ENCODE assay signal across 22 cellular contexts in the genomic region with DNA sequence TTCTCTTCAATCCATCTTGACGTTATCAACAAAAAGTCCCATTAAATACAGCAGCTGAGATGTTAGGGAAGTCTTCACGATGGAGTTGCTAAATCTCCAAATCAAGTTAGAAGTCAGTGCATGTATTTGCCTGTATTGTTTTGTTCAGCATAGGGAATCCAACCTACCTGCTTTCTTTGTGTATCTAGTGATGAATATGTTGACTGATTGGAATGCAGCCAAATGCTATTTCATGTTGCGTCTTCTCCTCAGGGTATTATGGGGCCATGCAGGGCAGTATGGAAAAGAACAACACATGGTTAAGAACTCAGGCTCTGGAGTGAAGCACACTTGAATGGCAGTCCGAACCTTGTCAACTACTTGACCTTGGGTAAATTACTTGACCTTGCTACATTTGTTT.
DNase-seq lines count a peak whose midpoint lies in the region; ATAC-seq, FAIRE-seq and TF ChIP-seq lines count a peak whose summit lies in the region.
"Had no signal": no experiment of that assay in that cellular context is flagged by ENCODE, and none has a peak within 500 bp of the region (broad histone marks: within the 10 kb centered on the region; RNA-seq: fewer than 3 reads in every experiment).

No MANE protein-coding gene starts in this region.

- no peaks in the 10 kb centered on the region for H3K36me3 ChIP-seq in Panc1 (ENCODE audit: control insufficient read depth, insufficient read depth, low read length)
- no peaks in the 10 kb centered on the region for H3K36me3 ChIP-seq in kidney (ENCODE audit: control insufficient read depth in 1 of 2, insufficient read depth in 2 of 2, low read length in 2 of 2)
- H3K36me3 ChIP-seq: BLaER1, SJCRH30 had no signal

- H3K36me3 Mint-ChIP-seq in type B pancreatic cell = no peaks in the 10 kb centered on the region
- H3K36me3 Mint-ChIP-seq in mesothelial cell of epicardium = peaks cover 4% of the 10 kb centered on the region
- H3K36me3 Mint-ChIP-seq: activated naive CD4-positive, alpha-beta T cell treated with anti-CD3 and anti-CD28 coated beads, Interleukin-2, amount 10 ng/mL, durations not matched to agents 7 days and 5 days; WTC11 had no signal

- H3K27me3 ChIP-seq in Panc1 (ENCODE audit: control insufficient read depth, insufficient read depth, low read length) = no peaks in the 10 kb centered on the region
- H3K27me3 ChIP-seq: BLaER1, SJCRH30, testis had no signal

- BruUV-seq in Panc1 (replicated peaks; lab: Mats Ljungman, UMichigan) = no TSS peak

- FAIRE-seq in kidney (lab: Jason Lieb, UNC) = no peak
- FAIRE-seq: A549 had no signal

- in situ Hi-C loops in Panc1 (cut with HindIII; ENCODE audit: low pct_unique_long_range_greater_than_20kb, low sequenced_read_pairs) = no loop called here

- H3K9me3 Mint-ChIP-seq in type B pancreatic cell (peaks cover 9% of the 10 kb centered on the region), mesothelial cell of epicardium (peaks cover 4% of the 10 kb centered on the region)

- CTCF ChIA-PET in Panc1 (lab: Charles Lee) = no interaction called here

- intact Hi-C loops in Panc1 (cut with micrococcal nuclease; ENCODE audit: unreplicated experiment) = no loop called here
- intact Hi-C loops in kidney (cut with DNase I) = no loop called here

- peak overlapping the region; percentile 7 for H3K4me3 Mint-ChIP-seq in type B pancreatic cell
- no peak overlapping the region for H3K4me3 Mint-ChIP-seq in mesothelial cell of epicardium
- H3K4me3 Mint-ChIP-seq: activated CD8-positive, alpha-beta T cell treated with anti-CD3 and anti-CD28 coated beads for 36 hours; activated naive CD4-positive, alpha-beta T cell treated with anti-CD3 and anti-CD28 coated beads, Interleukin-2, amount 10 ng/mL, durations not matched to agents 7 days and 5 days; activated T-cell treated with anti-CD3 and anti-CD28 coated beads, Interleukin-2, amount 50 U/mL, for 4 hours; endodermal cell; WTC11 had no signal

- ATAC-seq in Panc1 = no peak
- ATAC-seq in SK-N-SH treated with all-trans-retinoic acid at 6 μM for 48 hours = no peak
- ATAC-seq: A549; activated CD8-positive, alpha-beta T cell treated with anti-CD3 and anti-CD28 coated beads for 36 hours; activated T-cell treated with anti-CD3 and anti-CD28 coated beads, Interleukin-2, amount 50 U/mL, for 4 hours; psoas muscle; WTC11 had no signal

- H3K27ac Mint-ChIP-seq in type B pancreatic cell (peak overlapping the region; percentile 15), mesothelial cell of epicardium (no peak overlapping the region)
- H3K27ac Mint-ChIP-seq: activated CD8-positive, alpha-beta T cell treated with anti-CD3 and anti-CD28 coated beads for 36 hours; activated naive CD4-positive, alpha-beta T cell treated with anti-CD3 and anti-CD28 coated beads, Interleukin-2, amount 10 ng/mL, durations not matched to agents 7 days and 5 days; endodermal cell; WTC11 had no signal

- H3K27ac ChIP-seq in Panc1 (ENCODE audit: low read length) (no peak overlapping the region), kidney (ENCODE audit: low read depth in 2 of 2, low read length in 2 of 2) (no peak overlapping the region)
- H3K27ac ChIP-seq: A549, BLaER1, KMS-11, psoas muscle, SJCRH30, testis had no signal

- POLR2A ChIA-PET in Panc1 (lab: Charles Lee) = interaction anchor here (0.6 kb wide), 1 partner anchor 22 kb away, joined by 4 read pairs; no protein-coding TSS in a partner anchor

- H3K4me3 ChIP-seq in Panc1 (ENCODE audit: low read depth in 2 of 2, low read length in 2 of 2) (no peak overlapping the region), kidney (ENCODE audit: low read length in 2 of 2) (no peak overlapping the region)
- H3K4me3 ChIP-seq: A549, BLaER1, psoas muscle, SJCRH30, testis had no signal

- H3K9ac ChIP-seq in kidney (ENCODE audit: low read length in 2 of 2) = no peak overlapping the region
- H3K9ac ChIP-seq: BLaER1, KMS-11 had no signal

- DNase-seq in SIG-M5 treated with dmso at 0.1 percent for 504 hours (lab: John Stamatoyannopoulos, UW; ENCODE audit: unreplicated experiment) (peak; percentile 31), SIG-M5 (lab: John Stamatoyannopoulos, UW) (no peak), NCI-H2171 (lab: John Stamatoyannopoulos, UW) (peak; percentile 87), Panc1 (ENCODE audit: low read depth, low spot score) (peak; percentile 35), type B pancreatic cell (ENCODE audit: extremely low spot score, unreplicated experiment) (no peak), kidney (no peak), mesothelial cell of epicardium (ENCODE audit: low spot score in 2 of 2, unreplicated experiment in 2 of 2) (no peak)
- DNase-seq: activated CD8-positive, alpha-beta T cell treated with anti-CD3 and anti-CD28 coated beads for 36 hours; activated naive CD4-positive, alpha-beta T cell treated with anti-CD3 and anti-CD28 coated beads, Interleukin-2, amount 10 ng/mL, durations not matched to agents 7 days and 5 days; activated T-cell treated with anti-CD3 and anti-CD28 coated beads, Interleukin-2, amount 50 U/mL, for 4 hours; DND-41; endodermal cell; mesenchymal stem cell; NCI-H1694; psoas muscle; testis had no signal

- no peak for TF ChIP-seq CTCF in Panc1 (IDR thresholded peaks at IDR 0.05)
- no peak for TF ChIP-seq CTCF in type B pancreatic cell (conservative IDR thresholded peaks at IDR 0.05)
- no peak for TF ChIP-seq CTCF in kidney (IDR thresholded peaks at IDR 0.05; ENCODE audit: borderline replicate concordance, extremely low read depth, insufficient read depth)
- TF ChIP-seq CTCF in mesothelial cell of epicardium (IDR thresholded peaks at IDR 0.05; ENCODE audit: unreplicated experiment) = no peak

- H3K9me3 ChIP-seq in Panc1 (ENCODE audit: control insufficient read depth, insufficient read depth, low read depth, low read length) (no peaks in the 10 kb centered on the region), kidney (ENCODE audit: control insufficient read depth in 1 of 2, low read length in 2 of 2) (no peaks in the 10 kb centered on the region)
- H3K9me3 ChIP-seq: A549, BLaER1, psoas muscle, SJCRH30, testis had no signal

- H3K4me1 ChIP-seq in Panc1 (ENCODE audit: control insufficient read depth, insufficient read depth, low read length) = no peaks in the 10 kb centered on the region
- no peaks in the 10 kb centered on the region for H3K4me1 ChIP-seq in kidney (ENCODE audit: control insufficient read depth in 1 of 2, insufficient read depth in 1 of 2, low read depth in 1 of 2, low read length in 2 of 2)
- H3K4me1 ChIP-seq: A549, BLaER1, psoas muscle, testis had no signal

- H3K27me3 Mint-ChIP-seq in type B pancreatic cell (no peaks in the 10 kb centered on the region), mesothelial cell of epicardium (ENCODE audit: low read depth) (no peaks in the 10 kb centered on the region)
- H3K27me3 Mint-ChIP-seq: activated CD8-positive, alpha-beta T cell treated with anti-CD3 and anti-CD28 coated beads for 36 hours; activated naive CD4-positive, alpha-beta T cell treated with anti-CD3 and anti-CD28 coated beads, Interleukin-2, amount 10 ng/mL, durations not matched to agents 7 days and 5 days had no signal

- H3K4me1 Mint-ChIP-seq in type B pancreatic cell (ENCODE audit: unreplicated experiment) = peaks cover 20% of the 10 kb centered on the region
- H3K4me1 Mint-ChIP-seq in mesothelial cell of epicardium = peaks cover 21% of the 10 kb centered on the region
- H3K4me1 Mint-ChIP-seq: activated naive CD4-positive, alpha-beta T cell treated with anti-CD3 and anti-CD28 coated beads, Interleukin-2, amount 10 ng/mL, durations not matched to agents 7 days and 5 days; WTC11 had no signal

TF ChIP-seq in SK-N-SH treated with all-trans-retinoic acid at 6 μM for 48 hours, 23 proteins besides CTCF, POLR2A, EP300 and RAD21 (continues in another document):
- TF ChIP-seq, protein P1, sequence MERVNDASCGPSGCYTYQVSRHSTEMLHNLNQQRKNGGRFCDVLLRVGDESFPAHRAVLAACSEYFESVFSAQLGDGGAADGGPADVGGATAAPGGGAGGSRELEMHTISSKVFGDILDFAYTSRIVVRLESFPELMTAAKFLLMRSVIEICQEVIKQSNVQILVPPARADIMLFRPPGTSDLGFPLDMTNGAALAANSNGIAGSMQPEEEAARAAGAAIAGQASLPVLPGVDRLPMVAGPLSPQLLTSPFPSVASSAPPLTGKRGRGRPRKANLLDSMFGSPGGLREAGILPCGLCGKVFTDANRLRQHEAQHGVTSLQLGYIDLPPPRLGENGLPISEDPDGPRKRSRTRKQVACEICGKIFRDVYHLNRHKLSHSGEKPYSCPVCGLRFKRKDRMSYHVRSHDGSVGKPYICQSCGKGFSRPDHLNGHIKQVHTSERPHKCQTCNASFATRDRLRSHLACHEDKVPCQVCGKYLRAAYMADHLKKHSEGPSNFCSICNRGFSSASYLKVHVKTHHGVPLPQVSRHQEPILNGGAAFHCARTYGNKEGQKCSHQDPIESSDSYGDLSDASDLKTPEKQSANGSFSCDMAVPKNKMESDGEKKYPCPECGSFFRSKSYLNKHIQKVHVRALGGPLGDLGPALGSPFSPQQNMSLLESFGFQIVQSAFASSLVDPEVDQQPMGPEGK (CRISPR knock-in tag; IDR thresholded peaks at IDR 0.05; ENCODE audit: borderline replicate concordance) = no peak
- TF ChIP-seq ZNF70 (CRISPR knock-in tag; IDR thresholded peaks at IDR 0.05) (no peak), ZNF8 (CRISPR knock-in tag; IDR thresholded peaks at IDR 0.05) (no peak), ARNTL (CRISPR knock-in tag; IDR thresholded peaks at IDR 0.05; ENCODE audit: borderline replicate concordance, low read depth) (no peak), PPARA (CRISPR knock-in tag; IDR thresholded peaks at IDR 0.05; ENCODE audit: borderline replicate concordance) (no peak)
- TF ChIP-seq, protein P2, sequence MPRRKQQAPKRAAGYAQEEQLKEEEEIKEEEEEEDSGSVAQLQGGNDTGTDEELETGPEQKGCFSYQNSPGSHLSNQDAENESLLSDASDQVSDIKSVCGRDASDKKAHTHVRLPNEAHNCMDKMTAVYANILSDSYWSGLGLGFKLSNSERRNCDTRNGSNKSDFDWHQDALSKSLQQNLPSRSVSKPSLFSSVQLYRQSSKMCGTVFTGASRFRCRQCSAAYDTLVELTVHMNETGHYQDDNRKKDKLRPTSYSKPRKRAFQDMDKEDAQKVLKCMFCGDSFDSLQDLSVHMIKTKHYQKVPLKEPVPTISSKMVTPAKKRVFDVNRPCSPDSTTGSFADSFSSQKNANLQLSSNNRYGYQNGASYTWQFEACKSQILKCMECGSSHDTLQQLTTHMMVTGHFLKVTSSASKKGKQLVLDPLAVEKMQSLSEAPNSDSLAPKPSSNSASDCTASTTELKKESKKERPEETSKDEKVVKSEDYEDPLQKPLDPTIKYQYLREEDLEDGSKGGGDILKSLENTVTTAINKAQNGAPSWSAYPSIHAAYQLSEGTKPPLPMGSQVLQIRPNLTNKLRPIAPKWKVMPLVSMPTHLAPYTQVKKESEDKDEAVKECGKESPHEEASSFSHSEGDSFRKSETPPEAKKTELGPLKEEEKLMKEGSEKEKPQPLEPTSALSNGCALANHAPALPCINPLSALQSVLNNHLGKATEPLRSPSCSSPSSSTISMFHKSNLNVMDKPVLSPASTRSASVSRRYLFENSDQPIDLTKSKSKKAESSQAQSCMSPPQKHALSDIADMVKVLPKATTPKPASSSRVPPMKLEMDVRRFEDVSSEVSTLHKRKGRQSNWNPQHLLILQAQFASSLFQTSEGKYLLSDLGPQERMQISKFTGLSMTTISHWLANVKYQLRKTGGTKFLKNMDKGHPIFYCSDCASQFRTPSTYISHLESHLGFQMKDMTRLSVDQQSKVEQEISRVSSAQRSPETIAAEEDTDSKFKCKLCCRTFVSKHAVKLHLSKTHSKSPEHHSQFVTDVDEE (CRISPR knock-in tag; IDR thresholded peaks at IDR 0.05) = no peak

Comparison
In these comparisons a context has a peak if more than half of its experiments do, and no peak if none do; other contexts are left out.
1. DNase-seq: peak in SIG-M5 treated with dmso at 0.1 percent for 504 hours (single experiment), NCI-H2171 (single experiment) and Panc1 (single experiment); none in SIG-M5 (single experiment), type B pancreatic cell (single experiment), kidney (single experiment) and mesothelial cell of epicardium (0 of 2).